ENCODE assay signal across 12 cellular contexts in genomic region chr6:28769626-28770402, GRCh38.
A peak's percentile ranks its signal among the peaks of the same experiment; 100 is the strongest.
DNase-seq lines count a peak whose midpoint lies in the region; ATAC-seq, FAIRE-seq and TF ChIP-seq lines count a peak whose summit lies in the region.
"Had no signal": no experiment of that assay in that cellular context is flagged by ENCODE, and none has a peak within 500 bp of the region (broad histone marks: within the 10 kb centered on the region; RNA-seq: fewer than 3 reads in every experiment).

No MANE protein-coding gene starts in this region.

- H3K9me3 ChIP-seq in A549: no peaks in the 10 kb centered on the region
- H3K9me3 ChIP-seq in mucosa of descending colon: no peaks in the 10 kb centered on the region
- H3K9me3 ChIP-seq in upper lobe of right lung: no peaks in the 10 kb centered on the region
- H3K9me3 ChIP-seq: psoas muscle had no signal

- FAIRE-seq in A549 (lab: Jason Lieb, UNC): no peak

- in situ Hi-C loops in SK-MEL-5 (cut with HindIII; ENCODE audit: low pct_unique_long_range_greater_than_20kb, low sequenced_read_pairs): no loop called here

- H3K4me2 ChIP-seq in A549: no peak overlapping the region

- no peak for TF ChIP-seq POLR2A in A549 (IDR thresholded peaks at IDR 0.05; ENCODE audit: low read length)

- no peak overlapping the region for H3K4me3 ChIP-seq in A549
- H3K4me3 ChIP-seq in mucosa of descending colon: no peak overlapping the region
- H3K4me3 ChIP-seq in upper lobe of right lung: no peak overlapping the region
- H3K4me3 ChIP-seq: psoas muscle had no signal

- no peak for TF ChIP-seq EP300 in A549 (IDR thresholded peaks at IDR 0.05)

- TF ChIP-seq CTCF in A549 (IDR thresholded peaks at IDR 0.05) (0 out of 3 replicates have a peak, but pooled peaks have one; percentile 15), mucosa of descending colon (IDR thresholded peaks at IDR 0.05) (no peak), upper lobe of right lung (IDR thresholded peaks at IDR 0.05) (no peak)

- H3K4me1 ChIP-seq in A549: no peaks in the 10 kb centered on the region
- no peaks in the 10 kb centered on the region for H3K4me1 ChIP-seq in mucosa of descending colon (ENCODE audit: low read depth)
- H3K4me1 ChIP-seq in upper lobe of right lung: no peaks in the 10 kb centered on the region
- H3K4me1 ChIP-seq: psoas muscle had no signal

- H3K36me3 ChIP-seq in mucosa of descending colon (ENCODE audit: low read depth) (no peaks in the 10 kb centered on the region), upper lobe of right lung (no peaks in the 10 kb centered on the region)

- H3K27me3 ChIP-seq in upper lobe of right lung: peaks cover 99% of the 10 kb centered on the region

- ATAC-seq in A549 (peak; percentile 77 to 82), mucosa of descending colon (no peak), upper lobe of right lung (no peak)
- ATAC-seq: activated naive CD4-positive, alpha-beta T cell treated with anti-CD3 and anti-CD28 coated beads, Interleukin-2, amount 50 U/mL, for 72 hours; psoas muscle had no signal

- POLR2A ChIA-PET in A549 (lab: Yijun Ruan, JAX): interaction anchor here (1.5 kb wide), 1 partner anchor 25 kb away, joined by 3 read pairs; no protein-coding TSS in a partner anchor
- POLR2A ChIA-PET in HEK293T (lab: Yijun Ruan, JAX): interaction anchor here (0.5 to 1.8 kb wide), 5 partner anchors 11 to 1252 kb away, joined by 3 to 8 read pairs (median 3); no protein-coding TSS in a partner anchor

- H3K27ac ChIP-seq in A549 (no peak overlapping the region), upper lobe of right lung (no peak overlapping the region)
- H3K27ac ChIP-seq: psoas muscle had no signal

- 55% methylated on average over 20 of the region's 20 CpGs for WGBS in A549 (ENCODE audit: missing lambda C conversion rate)

- peak; percentile 17 to 29; a peak in 1 of 5 replicates for TF ChIP-seq RAD21 in A549 (conservative IDR thresholded peaks at IDR 0.05 in 1 of 2, IDR thresholded peaks at IDR 0.05 in 1 of 2)

- DNase-seq in A549 (ENCODE audit: low read depth in 1 of 2, low spot score in 1 of 2): peak; percentile 35 to 61
- no peak for DNase-seq in HEK293T (ENCODE audit: extremely low spot score)
- DNase-seq in SK-MEL-5 (ENCODE audit: low read depth, low spot score): peak; percentile 61
- DNase-seq in fibroblast of peridontal ligament (ENCODE audit: extremely low read depth): peak; percentile 20
- DNase-seq in mucosa of descending colon: no peak
- no peak for DNase-seq in upper lobe of right lung
- DNase-seq in activated T-cell treated with anti-CD3 and anti-CD28 coated beads for 4 hours: no peak
- no peak for DNase-seq in NAMALWA (ENCODE audit: low spot score)
- DNase-seq: CD4-positive, alpha-beta memory T cell; NCI-H1930; psoas muscle had no signal

- CTCF ChIA-PET in A549 (lab: Yijun Ruan, JAX): interaction anchor here (0.7 to 2.8 kb wide), 10 partner anchors 8 to 246 kb away, joined by 3 to 12 read pairs (median 4); no protein-coding TSS in a partner anchor
- CTCF ChIA-PET in HEK293T (lab: Yijun Ruan, JAX): interaction anchor here (0.6 to 5.4 kb wide), 5 partner anchors 12 to 251 kb away, joined by 3 to 30 read pairs (median 4); no protein-coding TSS in a partner anchor

- intact Hi-C loops in mucosa of descending colon (cut with DNase I, micrococcal nuclease): no loop called here
- intact Hi-C loops in upper lobe of right lung (cut with DNase I): no loop called here

TF ChIP-seq in A549, 52 proteins besides CTCF, POLR2A, EP300 and RAD21:
- peak; percentile 96 for TF ChIP-seq MAFK (IDR thresholded peaks at IDR 0.05; ENCODE audit: partially characterized antibody)
- TF ChIP-seq CHD2 (IDR thresholded peaks at IDR 0.05; ENCODE audit: low read length, partially characterized antibody): no peak
- no peak for TF ChIP-seq MAX (IDR thresholded peaks at IDR 0.05)
- no peak for TF ChIP-seq ZFP36 (IDR thresholded peaks at IDR 0.05; ENCODE audit: borderline replicate concordance, partially characterized antibody)
- no peak for TF ChIP-seq RNF2 (IDR thresholded peaks at IDR 0.05; ENCODE audit: borderline replicate concordance, low read depth)
- no peak for TF ChIP-seq CHD4 (IDR thresholded peaks at IDR 0.05; ENCODE audit: borderline replicate concordance)
TF ChIP-seq in A549: peak in this region for 1.

TF ChIP-seq in HEK293T, 16 proteins besides CTCF, POLR2A, EP300 and RAD21:
- TF ChIP-seq PKNOX1 (IDR thresholded peaks at IDR 0.05) (peak; percentile 47), ZNF384 (IDR thresholded peaks at IDR 0.05) (no peak), HDGF (IDR thresholded peaks at IDR 0.05; ENCODE audit: borderline replicate concordance) (0 out of 2 replicates have a peak, but pooled peaks have one; percentile 80), L3MBTL2 (conservative IDR thresholded peaks at IDR 0.05) (peak; percentile 29; the same call in 1 of the 2 replicates)

Comparison
In these comparisons a context has a peak if more than half of its experiments do, and no peak if none do; other contexts are left out.
1. ATAC-seq: peak in A549 (2 of 2); none in mucosa of descending colon (single experiment) and upper lobe of right lung (single experiment).
2. DNase-seq: peak in A549 (2 of 2), SK-MEL-5 (single experiment) and fibroblast of peridontal ligament (single experiment); none in HEK293T (single experiment), mucosa of descending colon (0 of 3), upper lobe of right lung (single experiment), activated T-cell treated with anti-CD3 and anti-CD28 coated beads for 4 hours (single experiment) and NAMALWA (single experiment).